ENCODE assay signal across 8 cellular contexts in the genomic region with DNA sequence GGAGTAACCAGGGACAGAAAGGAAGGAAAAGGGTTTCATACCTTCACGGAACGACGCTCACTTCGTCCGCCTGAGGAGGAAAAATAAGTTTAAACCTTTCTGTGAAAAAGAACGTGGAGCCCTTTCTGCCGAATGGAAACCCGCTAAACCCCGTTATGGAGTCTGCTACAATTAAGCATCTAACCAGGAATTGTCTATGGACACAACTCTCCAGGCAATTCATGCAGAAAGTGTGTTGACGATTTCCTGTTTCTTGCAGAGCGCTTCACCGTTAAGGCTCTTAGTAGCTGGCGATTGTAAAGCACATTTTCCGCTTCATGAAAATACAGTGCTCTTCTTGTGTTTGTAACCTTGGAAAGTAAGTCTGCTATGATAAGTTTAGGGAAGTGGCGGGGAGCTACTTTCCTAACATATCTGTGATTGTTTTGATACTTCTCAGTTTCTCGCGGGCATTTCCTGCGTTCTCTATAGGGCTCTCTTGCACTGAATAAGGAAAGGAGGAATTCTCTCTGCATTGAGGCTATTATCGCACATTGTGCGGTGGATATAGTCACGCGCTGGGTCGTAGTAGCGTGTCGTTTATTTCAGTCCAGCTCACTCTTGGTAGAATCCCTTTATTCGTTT.
DNase-seq lines count a peak whose midpoint lies in the region; ATAC-seq and TF ChIP-seq lines count a peak whose summit lies in the region.

No MANE protein-coding gene starts in this region.

- DNase-seq in AG09309 (ENCODE audit: low read depth) (no peak), LoVo (ENCODE audit: low spot score) (peak; percentile 14), choroid plexus epithelial cell (ENCODE audit: low read depth) (peak; percentile 31), medulla oblongata (ENCODE audit: extremely low spot score) (peak; percentile 55), ecto neural progenitor cell (ENCODE audit: low spot score) (no peak)

- ATAC-seq in GM19023 (IDR thresholded peaks at IDR 0.05; ENCODE audit: unreplicated experiment) (peak; percentile 1), HG03039 (IDR thresholded peaks at IDR 0.05; ENCODE audit: unreplicated experiment) (no peak), HG03025 (IDR thresholded peaks at IDR 0.05; ENCODE audit: low FRiP score, unreplicated experiment) (no peak)

- peak overlapping the region; percentile 82 for H3K4me3 ChIP-seq in AG09309 (ENCODE audit: control insufficient read depth, low read depth, low read length)
- peak overlapping the region; percentile 87 for H3K4me3 ChIP-seq in choroid plexus epithelial cell (ENCODE audit: low read depth, low read length)

- TF ChIP-seq CTCF in AG09309 (IDR thresholded peaks at IDR 0.05; ENCODE audit: control insufficient read depth, insufficient read depth, low read depth, low read length, missing control alignments) (no peak), choroid plexus epithelial cell (conservative IDR thresholded peaks at IDR 0.05; ENCODE audit: low read depth, low read length) (no peak)

Comparison
In these comparisons a context has a peak if more than half of its experiments do, and no peak if none do; other contexts are left out.
1. DNase-seq: peak in LoVo (single experiment), choroid plexus epithelial cell (single experiment) and medulla oblongata (single experiment); none in AG09309 (single experiment) and ecto neural progenitor cell (single experiment).